ENCODE assay signal across 9 cellular contexts in the genomic region with DNA sequence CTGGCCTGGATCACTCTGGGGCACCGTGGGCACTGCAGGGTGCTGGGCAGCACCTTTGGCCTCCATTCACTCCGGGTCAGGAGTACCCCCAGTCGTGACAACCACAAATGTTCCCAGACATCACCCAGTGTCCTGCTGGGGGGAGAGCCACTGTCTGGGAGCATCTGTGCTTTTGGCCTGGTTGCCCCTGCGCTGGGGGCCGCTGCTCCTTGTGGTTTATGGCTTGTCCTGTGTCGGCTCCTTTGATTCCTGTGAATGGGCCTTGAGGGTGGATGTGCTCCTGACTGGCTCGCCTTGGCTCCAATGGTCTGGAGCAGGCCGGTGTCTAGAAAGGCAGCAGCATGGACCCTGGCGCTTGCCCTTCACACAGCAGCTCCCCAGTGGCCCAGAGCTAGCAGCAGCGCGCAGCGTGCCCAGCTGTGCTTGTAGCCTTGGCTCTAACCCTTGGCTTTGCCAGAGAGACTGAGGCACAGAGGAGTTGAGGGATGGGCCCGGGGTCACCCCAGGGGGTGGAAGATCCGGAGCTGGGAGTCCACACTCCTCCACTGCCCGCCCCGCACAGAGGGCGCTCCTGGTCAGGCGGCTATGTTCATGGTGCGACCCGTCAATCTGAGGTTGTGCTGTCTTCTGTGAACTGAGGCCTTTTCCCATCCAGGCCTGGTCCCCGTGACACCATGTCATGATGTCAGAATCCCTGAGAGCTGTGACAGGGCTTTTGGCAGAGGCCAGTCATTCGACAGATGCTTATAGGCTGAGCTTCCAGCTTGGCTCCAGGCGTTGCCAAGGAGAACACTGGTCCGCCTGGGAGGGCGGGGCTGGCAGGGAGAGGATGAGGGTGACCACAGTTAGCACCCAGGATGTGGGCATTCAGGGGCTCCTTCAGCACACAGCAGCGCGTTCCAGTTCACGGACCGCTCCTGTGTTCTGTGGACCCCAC. TPM values are rescaled to one million over a fixed set of nuclear protein-coding genes. Genes with fewer than 3 reads are reported as not detected.
DNase-seq lines count a peak whose midpoint lies in the region; ATAC-seq, FAIRE-seq and TF ChIP-seq lines count a peak whose summit lies in the region.
"Had no signal": no experiment of that assay in that cellular context is flagged by ENCODE, and none has a peak within 500 bp of the region (broad histone marks: within the 10 kb centered on the region; RNA-seq: fewer than 3 reads in every experiment).

No MANE protein-coding gene starts in this region.

- TF ChIP-seq CTCF in coronary artery (IDR thresholded peaks at IDR 0.05): no peak

- no peak for FAIRE-seq in H54 (lab: Jason Lieb, UNC)
- FAIRE-seq: islet of Langerhans had no signal

- peak; percentile 68 for DNase-seq in AG08395 (ENCODE audit: low spot score)
- DNase-seq in NCI-H2196 (lab: John Stamatoyannopoulos, UW; ENCODE audit: unreplicated experiment): peak; percentile 73
- DNase-seq in coronary artery (ENCODE audit: low spot score): no peak
- peak; percentile 87 for DNase-seq in middle frontal gyrus (ENCODE audit: extremely low spot score, low spot score)
- DNase-seq in H54 (ENCODE audit: insufficient read length, low spot score): no peak
- no peak for DNase-seq in mesenteric fat pad (ENCODE audit: low spot score)
- DNase-seq in stimulated activated CD4-positive, alpha-beta T cell treated with anti-CD3 and anti-CD28 coated beads, Interleukin-4, amount 100 ng/mL, for 1 hour: no peak

- no peak for TF ChIP-seq POLR2A in H54 (IDR thresholded peaks at IDR 0.05; ENCODE audit: low read depth, low read length)

- H3K4me3 ChIP-seq in coronary artery: peak overlapping the region; percentile 46

- peak overlapping the region; percentile 45 to 76 for H3K27ac ChIP-seq in coronary artery

- no peak for ATAC-seq in HG02970 (IDR thresholded peaks at IDR 0.05; ENCODE audit: low FRiP score, unreplicated experiment)

RNA-seq across cellular contexts. Expression of a gene that starts 4.1 kb away (rescaled TPM):
- 110 TPM for total RNA-seq in mesenteric fat pad

RNA-seq across cellular contexts. Expression of a gene that starts 10.2 kb away (rescaled TPM):
- 8.4 TPM for total RNA-seq in mesenteric fat pad

RNA-seq across cellular contexts. Expression of a gene that starts 26.7 kb away (rescaled TPM):
- total RNA-seq in mesenteric fat pad: 909 TPM

RNA-seq across cellular contexts. Expression of a gene that starts 27.8 kb away (rescaled TPM):
- total RNA-seq in mesenteric fat pad: 75.3 TPM

RNA-seq across cellular contexts. Expression of a gene that starts 38.4 kb away (rescaled TPM):
- 0.10 TPM for total RNA-seq in mesenteric fat pad

Comparison
In these comparisons a context has a peak if more than half of its experiments do, and no peak if none do; other contexts are left out.
1. DNase-seq: peak in AG08395 (single experiment), NCI-H2196 (single experiment) and middle frontal gyrus (single experiment); none in coronary artery (single experiment), H54 (single experiment), mesenteric fat pad (single experiment) and stimulated activated CD4-positive, alpha-beta T cell treated with anti-CD3 and anti-CD28 coated beads, Interleukin-4, amount 100 ng/mL, for 1 hour (single experiment).